ENCODE assay signal across 15 cellular contexts in genomic region chr2:160295519-160296231, GRCh38.
DNase-seq lines count a peak whose midpoint lies in the region; ATAC-seq and TF ChIP-seq lines count a peak whose summit lies in the region.
"Had no signal": no experiment of that assay in that cellular context is flagged by ENCODE, and none has a peak within 500 bp of the region (broad histone marks: within the 10 kb centered on the region; RNA-seq: fewer than 3 reads in every experiment).

No MANE protein-coding gene starts in this region.

- no peaks in the 10 kb centered on the region for H3K27me3 ChIP-seq in mammary epithelial cell (ENCODE audit: insufficient read depth, low read length)
- no peaks in the 10 kb centered on the region for H3K27me3 ChIP-seq in mesenchymal stem cell (ENCODE audit: control insufficient read depth in 1 of 2, insufficient read depth in 1 of 2, low read length in 2 of 2)
- no peaks in the 10 kb centered on the region for H3K27me3 ChIP-seq in esophagus squamous epithelium
- no peaks in the 10 kb centered on the region for H3K27me3 ChIP-seq in upper lobe of right lung
- H3K27me3 ChIP-seq: suprapubic skin had no signal

- 48% methylated on average over 7 of the region's 7 CpGs for WGBS in mammary epithelial cell (ENCODE audit: low coverage, missing lambda C conversion rate)
- WGBS in mesenchymal stem cell: 98% methylated on average over 4 of the region's 7 CpGs
- 80 to 83% methylated on average over 7 of the region's 7 CpGs for WGBS in esophagus squamous epithelium, 2 donors

- H3K4me3 Mint-ChIP-seq in MCF 10A (ENCODE audit: unreplicated experiment): no peak overlapping the region
- peak overlapping the region; percentile 15 for H3K4me3 Mint-ChIP-seq in activated naive CD8-positive, alpha-beta T cell treated with anti-CD3 and anti-CD28 coated beads, Interleukin-2, amount 10 ng/mL, durations not matched to agents 7 days and 5 days
- H3K4me3 Mint-ChIP-seq in stimulated activated naive CD8-positive, alpha-beta T cell treated with anti-CD3 and anti-CD28 coated beads, Interleukin-15, Interleukin-2, amounts not matched to agents 100 ng/mL and 50 ng/mL, for 24 hours: peak overlapping the region; percentile 58
- H3K4me3 Mint-ChIP-seq: GM23338, WTC11 had no signal

- ATAC-seq in activated naive CD8-positive, alpha-beta T cell treated with anti-CD3 and anti-CD28 coated beads, Interleukin-2, amount 10 ng/mL, durations not matched to agents 7 days and 5 days (ENCODE audit: low read depth): peak; percentile 42
- ATAC-seq in upper lobe of right lung: no peak
- ATAC-seq: GM23338, WTC11 had no signal

- H3K18ac ChIP-seq in mesenchymal stem cell (ENCODE audit: low read depth in 1 of 2, low read length in 2 of 2): no peak overlapping the region

- no peak overlapping the region for H2AK5ac ChIP-seq in mesenchymal stem cell (ENCODE audit: low read length, severe bottlenecking)

- DNase-seq in MCF 10A (ENCODE audit: unreplicated experiment) (no peak), mammary epithelial cell (no peak), mesenchymal stem cell (no peak), esophagus squamous epithelium (lab: John Stamatoyannopoulos, UW) (no peak), COR-L47 (lab: John Stamatoyannopoulos, UW) (no peak), upper lobe of right lung (no peak)
- DNase-seq in activated naive CD8-positive, alpha-beta T cell treated with anti-CD3 and anti-CD28 coated beads, Interleukin-2, amount 10 ng/mL, durations not matched to agents 7 days and 5 days: no peak
- DNase-seq: amygdala; NCI-H1417; NK-92 treated with Interleukin-12 subunit alpha and Interleukin-12 subunit beta, amount 100 ng/mL, for 24 hours; T-helper 1 cell had no signal

- H2BK15ac ChIP-seq in mesenchymal stem cell (ENCODE audit: low read depth, poor library complexity, severe bottlenecking): no peak overlapping the region

- no peaks in the 10 kb centered on the region for H4K20me1 ChIP-seq in mammary epithelial cell (ENCODE audit: insufficient read depth, low read length)

- H2BK5ac ChIP-seq in mesenchymal stem cell (ENCODE audit: low read depth, low read length, poor library complexity, severe bottlenecking): no peak overlapping the region

- no peak overlapping the region for H2BK120ac ChIP-seq in mesenchymal stem cell (ENCODE audit: low read depth, low read length)

- H3K79me1 ChIP-seq in mesenchymal stem cell (replicated peaks; ENCODE audit: low read length, poor library complexity, severe bottlenecking): peaks cover 30% of the 10 kb centered on the region

- H3K4me3 ChIP-seq in mammary epithelial cell (replicated peaks in 1 of 3; ENCODE audit: insufficient read depth in 1 of 3, low read depth in 2 of 3, low read length in 3 of 3): no peak overlapping the region
- no peak overlapping the region for H3K4me3 ChIP-seq in mesenchymal stem cell (ENCODE audit: insufficient read depth in 1 of 2, low read depth in 1 of 2, low read length in 2 of 2)
- no peak overlapping the region for H3K4me3 ChIP-seq in esophagus squamous epithelium
- no peak overlapping the region for H3K4me3 ChIP-seq in upper lobe of right lung
- H3K4me3 ChIP-seq: GM23338, suprapubic skin had no signal

- no TSS peak for BruUV-seq in MCF 10A (replicated peaks; lab: Mats Ljungman, UMichigan)
- BruUV-seq in mammary epithelial cell (replicated peaks; lab: Mats Ljungman, UMichigan): no TSS peak

- peaks cover 34% of the 10 kb centered on the region for H3K4me1 ChIP-seq in mammary epithelial cell (ENCODE audit: insufficient read depth, low read length)
- H3K4me1 ChIP-seq in mesenchymal stem cell (ENCODE audit: control insufficient read depth, insufficient read depth, low read depth, low read length): peaks cover 15% of the 10 kb centered on the region
- H3K4me1 ChIP-seq in esophagus squamous epithelium: peaks cover 8 to 31% (median 15%) of the 10 kb centered on the region in 3 donors
- peaks cover 42% of the 10 kb centered on the region for H3K4me1 ChIP-seq in upper lobe of right lung

- H3K27me3 Mint-ChIP-seq in MCF 10A (ENCODE audit: insufficient read depth, unreplicated experiment): no peaks in the 10 kb centered on the region
- no peaks in the 10 kb centered on the region for H3K27me3 Mint-ChIP-seq in activated naive CD8-positive, alpha-beta T cell treated with anti-CD3 and anti-CD28 coated beads, Interleukin-2, amount 10 ng/mL, durations not matched to agents 7 days and 5 days
- H3K27me3 Mint-ChIP-seq in stimulated activated naive CD8-positive, alpha-beta T cell treated with anti-CD3 and anti-CD28 coated beads, Interleukin-15, Interleukin-2, amounts not matched to agents 100 ng/mL and 50 ng/mL, for 24 hours: no peaks in the 10 kb centered on the region

- no peak overlapping the region for H2BK12ac ChIP-seq in mesenchymal stem cell (ENCODE audit: low read length in 2 of 2)

- H3K36me3 Mint-ChIP-seq in MCF 10A (ENCODE audit: insufficient read depth, unreplicated experiment): peaks cover 46% of the 10 kb centered on the region
- H3K36me3 Mint-ChIP-seq in activated naive CD8-positive, alpha-beta T cell treated with anti-CD3 and anti-CD28 coated beads, Interleukin-2, amount 10 ng/mL, durations not matched to agents 7 days and 5 days: peaks cover 77% of the 10 kb centered on the region
- peaks cover 82% of the 10 kb centered on the region for H3K36me3 Mint-ChIP-seq in stimulated activated naive CD8-positive, alpha-beta T cell treated with anti-CD3 and anti-CD28 coated beads, Interleukin-15, Interleukin-2, amounts not matched to agents 100 ng/mL and 50 ng/mL, for 24 hours (ENCODE audit: low read depth)

- H3K9me3 Mint-ChIP-seq in MCF 10A (ENCODE audit: unreplicated experiment): no peaks in the 10 kb centered on the region
- peaks cover 2% of the 10 kb centered on the region for H3K9me3 Mint-ChIP-seq in activated naive CD8-positive, alpha-beta T cell treated with anti-CD3 and anti-CD28 coated beads, Interleukin-2, amount 10 ng/mL, durations not matched to agents 7 days and 5 days
- no peaks in the 10 kb centered on the region for H3K9me3 Mint-ChIP-seq in stimulated activated naive CD8-positive, alpha-beta T cell treated with anti-CD3 and anti-CD28 coated beads, Interleukin-15, Interleukin-2, amounts not matched to agents 100 ng/mL and 50 ng/mL, for 24 hours
- H3K9me3 Mint-ChIP-seq: GM23338, WTC11 had no signal

- no peak for TF ChIP-seq POLR2A in esophagus squamous epithelium (IDR thresholded peaks at IDR 0.05)

- H3K36me3 ChIP-seq in mammary epithelial cell (ENCODE audit: insufficient read depth, low read length) (peaks cover 16% of the 10 kb centered on the region), mesenchymal stem cell (ENCODE audit: control insufficient read depth in 1 of 2, insufficient read depth in 2 of 2, low read depth in 1 of 2, low read length in 2 of 2) (peaks cover 25 to 81% of the 10 kb centered on the region in 2 experiments), esophagus squamous epithelium (peaks cover 0 to 63% (median 0%) of the 10 kb centered on the region in 3 donors), upper lobe of right lung (peaks cover 53% of the 10 kb centered on the region)

- POLR2A ChIA-PET in MCF 10A (lab: Yijun Ruan, JAX): interaction anchor here (0.7 to 1.7 kb wide), 3 partner anchors 44 to 124 kb away, joined by 3 to 7 read pairs (median 4); no protein-coding TSS in a partner anchor
- POLR2A ChIA-PET in activated naive CD8-positive, alpha-beta T cell treated with anti-CD3 and anti-CD28 coated beads, Interleukin-2, amount 10 ng/mL, durations not matched to agents 7 days and 5 days (lab: Charles Lee): no interaction called here

- CTCF ChIA-PET in MCF 10A (lab: Yijun Ruan, JAX) (interaction anchor here (0.6 to 1.8 kb wide), 6 partner anchors 9 to 854 kb away, joined by 3 to 6 read pairs (median 4); no protein-coding TSS in a partner anchor), mammary epithelial cell (lab: Charles Lee; ENCODE audit: low non-redundant PET) (interaction anchor here (0.7 kb wide), 1 partner anchor 199 kb away, joined by 4 read pairs; no protein-coding TSS in a partner anchor)

- peak overlapping the region; percentile 81 for H3K27ac Mint-ChIP-seq in MCF 10A (ENCODE audit: low read depth, unreplicated experiment)
- H3K27ac Mint-ChIP-seq in activated naive CD8-positive, alpha-beta T cell treated with anti-CD3 and anti-CD28 coated beads, Interleukin-2, amount 10 ng/mL, durations not matched to agents 7 days and 5 days: peak overlapping the region; percentile 2
- H3K27ac Mint-ChIP-seq in stimulated activated naive CD8-positive, alpha-beta T cell treated with anti-CD3 and anti-CD28 coated beads, Interleukin-15, Interleukin-2, amounts not matched to agents 100 ng/mL and 50 ng/mL, for 24 hours: peak overlapping the region; percentile 91
- H3K27ac Mint-ChIP-seq: GM23338, WTC11 had no signal

- H2AFZ ChIP-seq in mammary epithelial cell (ENCODE audit: low read depth, low read length) (no peak overlapping the region), mesenchymal stem cell (ENCODE audit: low read depth, low read length) (no peak overlapping the region)
- H2AFZ ChIP-seq: GM23338 had no signal

- no peak for TF ChIP-seq CTCF in MCF 10A (IDR thresholded peaks at IDR 0.05; ENCODE audit: unreplicated experiment)
- no peak for TF ChIP-seq CTCF in mammary epithelial cell (conservative IDR thresholded peaks at IDR 0.05 in 1 of 2, IDR thresholded peaks at IDR 0.05 in 1 of 2; ENCODE audit: extremely low read depth in 1 of 2, insufficient read depth in 1 of 2, low read depth in 1 of 2, low read length in 2 of 2)
- no peak for TF ChIP-seq CTCF in esophagus squamous epithelium (IDR thresholded peaks at IDR 0.05)
- TF ChIP-seq CTCF in upper lobe of right lung (IDR thresholded peaks at IDR 0.05): no peak

- H3K4me2 ChIP-seq in mammary epithelial cell (ENCODE audit: insufficient read depth, low read depth, low read length) (no peak overlapping the region), mesenchymal stem cell (ENCODE audit: low read length, poor library complexity, severe bottlenecking) (no peak overlapping the region)
- H3K4me2 ChIP-seq: GM23338 had no signal

- no peak overlapping the region for H3K9ac ChIP-seq in mammary epithelial cell (ENCODE audit: insufficient read depth, low read length)
- peak overlapping the region; percentile 85 for H3K9ac ChIP-seq in mesenchymal stem cell (ENCODE audit: low read length)

- H3K9me3 ChIP-seq in mammary epithelial cell (replicated peaks; ENCODE audit: insufficient read depth, low read length) (no peaks in the 10 kb centered on the region), mesenchymal stem cell (ENCODE audit: control insufficient read depth, low read length) (no peaks in the 10 kb centered on the region), esophagus squamous epithelium (no peaks in the 10 kb centered on the region), upper lobe of right lung (no peaks in the 10 kb centered on the region)
- H3K9me3 ChIP-seq: suprapubic skin had no signal

- H3K23ac ChIP-seq in mesenchymal stem cell (ENCODE audit: low read length in 2 of 2): no peak overlapping the region

- H3K4me1 Mint-ChIP-seq in MCF 10A (ENCODE audit: insufficient read depth, unreplicated experiment): peaks cover 46% of the 10 kb centered on the region
- peaks cover 42% of the 10 kb centered on the region for H3K4me1 Mint-ChIP-seq in activated naive CD8-positive, alpha-beta T cell treated with anti-CD3 and anti-CD28 coated beads, Interleukin-2, amount 10 ng/mL, durations not matched to agents 7 days and 5 days
- H3K4me1 Mint-ChIP-seq in stimulated activated naive CD8-positive, alpha-beta T cell treated with anti-CD3 and anti-CD28 coated beads, Interleukin-15, Interleukin-2, amounts not matched to agents 100 ng/mL and 50 ng/mL, for 24 hours (ENCODE audit: low read depth): peaks cover 82% of the 10 kb centered on the region

- no peak overlapping the region for H4K91ac ChIP-seq in mesenchymal stem cell (ENCODE audit: low read length)

- H3K27ac ChIP-seq in mammary epithelial cell (ENCODE audit: insufficient read depth, low read depth, low read length) (no peak overlapping the region), mesenchymal stem cell (ENCODE audit: low read length, poor library complexity, severe bottlenecking) (peak overlapping the region; percentile 12), esophagus squamous epithelium (no peak overlapping the region), upper lobe of right lung (no peak overlapping the region)
- H3K27ac ChIP-seq: suprapubic skin had no signal

- dilution Hi-C loops in mammary epithelial cell (cut with HindIII; ENCODE audit: low sequenced_read_pairs): no loop called here

- in situ Hi-C loops in mammary epithelial cell (cut with MboI; ENCODE audit: low sequenced_read_pairs in 2 of 2): no loop called here

- no peak overlapping the region for H4K8ac ChIP-seq in mesenchymal stem cell (ENCODE audit: low read length)

- H3K14ac ChIP-seq in mesenchymal stem cell (ENCODE audit: low read length in 2 of 2): no peak overlapping the region

- intact Hi-C loops in MCF 10A (cut with micrococcal nuclease): no loop called here
- intact Hi-C loops in mammary epithelial cell (cut with micrococcal nuclease): no loop called here
- intact Hi-C loops in esophagus squamous epithelium (cut with DNase I): no loop called here
- intact Hi-C loops in upper lobe of right lung (cut with DNase I): no loop called here

- H3K4ac ChIP-seq in mesenchymal stem cell (ENCODE audit: low read depth in 1 of 2, low read length in 2 of 2): no peak overlapping the region

- no peaks in the 10 kb centered on the region for H3K79me2 ChIP-seq in mammary epithelial cell (ENCODE audit: insufficient read depth, low read length)

Comparison
In these comparisons a context has a peak if more than half of its experiments do, and no peak if none do; other contexts are left out.
1. H3K27ac Mint-ChIP-seq: peak in every context shown above with its lines; median percentile 91 in stimulated activated naive CD8-positive, alpha-beta T cell treated with anti-CD3 and anti-CD28 coated beads, Interleukin-15, Interleukin-2, amounts not matched to agents 100 ng/mL and 50 ng/mL, for 24 hours; 81 in MCF 10A; 2 in activated naive CD8-positive, alpha-beta T cell treated with anti-CD3 and anti-CD28 coated beads, Interleukin-2, amount 10 ng/mL, durations not matched to agents 7 days and 5 days.